Comparison of ENCODE assay signal across 22 cellular contexts in the genomic region with DNA sequence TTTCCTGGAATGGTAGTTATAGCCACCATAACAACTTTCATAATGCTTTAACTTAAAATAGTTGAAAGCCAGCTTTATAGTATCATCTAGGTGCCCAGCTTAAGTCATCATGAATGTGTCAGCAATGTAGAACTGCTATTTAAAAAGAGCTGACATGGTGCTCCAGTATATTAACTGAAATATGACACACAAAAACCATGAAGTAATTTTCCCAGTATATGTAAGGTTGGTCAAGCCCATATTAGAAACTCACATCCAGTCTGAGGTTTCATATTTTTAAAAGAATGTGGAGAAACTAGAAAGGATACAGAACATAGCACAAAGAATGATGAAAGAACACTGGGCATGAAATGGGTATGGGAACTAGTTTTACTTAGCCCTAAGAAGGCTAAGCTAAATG.
"Had no signal": no experiment of that assay in that cellular context is flagged by ENCODE, and none has a peak within 500 bp of the region (broad histone marks: within the 10 kb centered on the region; RNA-seq: fewer than 3 reads in every experiment).

No MANE protein-coding gene starts in this region.

- H3K27ac ChIP-seq: epithelial cell of prostate, esophagus squamous epithelium, foreskin keratinocyte, hepatocyte, left ventricle myocardium inferior, lower lobe of right lung, parathyroid adenoma, testis, tibial nerve had no signal

- H3K9me3 ChIP-seq: esophagus squamous epithelium, left ventricle myocardium inferior, lower lobe of right lung, testis, tibial nerve had no signal

- H3K4me1 ChIP-seq: left ventricle myocardium inferior, lower lobe of right lung, parathyroid adenoma, testis had no signal

- ATAC-seq: foreskin keratinocyte, left cardiac atrium, lower lobe of right lung, sciatic nerve had no signal

- H3K36me3 ChIP-seq: esophagus squamous epithelium, left ventricle myocardium inferior, lower lobe of right lung, tibial nerve had no signal

- H3K79me2 ChIP-seq: hepatocyte, parathyroid adenoma had no signal

- H3K4me2 ChIP-seq: hepatocyte had no signal

- H3K4me3 ChIP-seq: esophagus squamous epithelium, hepatocyte, left ventricle myocardium inferior, lower lobe of right lung, testis, tibial nerve had no signal

- H3K9ac ChIP-seq: parathyroid adenoma had no signal

- H2AFZ ChIP-seq: hepatocyte, parathyroid adenoma had no signal

- H3K27me3 ChIP-seq: esophagus squamous epithelium, foreskin keratinocyte, hepatocyte, testis, tibial nerve had no signal

- DNase-seq: central memory CD4-positive, alpha-beta T cell; cortex of kidney; effector memory CD4-positive, alpha-beta T cell; esophagus squamous epithelium; kidney; left cardiac atrium; left ventricle myocardium inferior; lower lobe of right lung; mesenchymal stem cell; midbrain; naive B cell; occipital lobe; small intestine; stimulated activated CD4-positive, alpha-beta T cell treated with anti-CD3 and anti-CD28 coated beads, Interleukin-12 subunit alpha, Interleukin-12 subunit beta, amount 100 ng/mL, for 4 hours; stimulated activated naive CD4-positive, alpha-beta T cell treated with Interleukin-2 at 50 U/mL for 16 hours; testis had no signal
